In genomic region chr9:134459573-134459972, GRCh38 we compare ENCODE assay signal across 1 cellular context.
TF ChIP-seq lines count a peak whose summit lies in the region.

No MANE protein-coding gene starts in this region.

TF ChIP-seq in H1, 55 proteins besides CTCF, POLR2A, EP300 and RAD21 (continued from another document):
- TF ChIP-seq TAF1 (IDR thresholded peaks at IDR 0.05; ENCODE audit: low read depth, low read length) (no peak), SIN3A (conservative IDR thresholded peaks at IDR 0.05 in 1 of 2, IDR thresholded peaks at IDR 0.05 in 1 of 2; ENCODE audit: low read depth in 1 of 2, low read length in 2 of 2) (no peak), JUND (IDR thresholded peaks at IDR 0.05; ENCODE audit: low read length) (no peak), TAF7 (optimal IDR thresholded peaks at IDR 0.05; ENCODE audit: borderline replicate concordance, low read depth, low read length) (no peak), NANOG (IDR thresholded peaks at IDR 0.05; ENCODE audit: insufficient read depth, low read depth, low read length, poor library complexity, severe bottlenecking) (no peak), EZH2 (IDR thresholded peaks at IDR 0.05; ENCODE audit: low read depth, low read length, severe bottlenecking) (no peak), SRF (IDR thresholded peaks at IDR 0.05; ENCODE audit: low read depth, low read length) (no peak), POU5F1 (IDR thresholded peaks at IDR 0.05; ENCODE audit: low read depth, low read length) (no peak), ASH2L (IDR thresholded peaks at IDR 0.05; ENCODE audit: low read length) (no peak), SP4 (IDR thresholded peaks at IDR 0.05; ENCODE audit: low read length) (no peak)
TF ChIP-seq in H1: peak in this region for 0.
